Comparison of ENCODE assay signal across 18 cellular contexts in genomic region chr2:80364511-80365212, GRCh38.
"Had no signal": no experiment of that assay in that cellular context is flagged by ENCODE, and none has a peak within 500 bp of the region (broad histone marks: within the 10 kb centered on the region; RNA-seq: fewer than 3 reads in every experiment).

No MANE protein-coding gene starts in this region.

- H3K4me1 ChIP-seq: foreskin keratinocyte, parathyroid adenoma had no signal

- H3K79me2 ChIP-seq: parathyroid adenoma had no signal

- H2AFZ ChIP-seq: parathyroid adenoma had no signal

- H3K36me3 Mint-ChIP-seq: activated naive CD8-positive, alpha-beta T cell treated with anti-CD3 and anti-CD28 coated beads for 36 hours; brain; naive B cell; type B pancreatic cell had no signal

- H3K27me3 Mint-ChIP-seq: activated CD4-positive, alpha-beta T cell treated with anti-CD3 and anti-CD28 coated beads, Interleukin-2, amount 10 ng/mL, durations not matched to agents 7 days and 5 days; activated naive CD8-positive, alpha-beta T cell treated with anti-CD3 and anti-CD28 coated beads for 36 hours; naive B cell; stimulated activated naive CD8-positive, alpha-beta T cell treated with anti-CD3 and anti-CD28 coated beads, Interleukin-15, amount 100 ng/mL, for 72 hours had no signal

- DNase-seq: activated CD4-positive, alpha-beta T cell treated with anti-CD3 and anti-CD28 coated beads, Interleukin-2, amount 10 ng/mL, durations not matched to agents 7 days and 5 days; activated CD4-positive, CD25-positive, alpha-beta regulatory T cell; activated CD8-positive, alpha-beta memory T cell treated with anti-CD3 and anti-CD28 coated beads, Interleukin-2, amount 50 U/mL, for 48 hours; activated naive CD8-positive, alpha-beta T cell treated with anti-CD3 and anti-CD28 coated beads for 36 hours; cortex of kidney; effector CD8-positive, alpha-beta T cell; foreskin keratinocyte; head of caudate nucleus; left colon; mammary epithelial cell; naive B cell; stimulated activated CD4-positive, alpha-beta T cell treated with anti-CD3 and anti-CD28 coated beads, Interleukin-1b, Interleukin-23, amount 100 ng/mL, for 48 hours; stimulated activated naive CD8-positive, alpha-beta T cell treated with anti-CD3 and anti-CD28 coated beads, Interleukin-15, amount 100 ng/mL, for 72 hours had no signal

- H3K4me3 Mint-ChIP-seq: activated CD4-positive, alpha-beta T cell treated with anti-CD3 and anti-CD28 coated beads, Interleukin-2, amount 10 ng/mL, durations not matched to agents 7 days and 5 days; activated naive CD8-positive, alpha-beta T cell treated with anti-CD3 and anti-CD28 coated beads for 36 hours; naive B cell; stimulated activated naive CD8-positive, alpha-beta T cell treated with anti-CD3 and anti-CD28 coated beads, Interleukin-15, amount 100 ng/mL, for 72 hours; type B pancreatic cell had no signal

- H3K4me1 Mint-ChIP-seq: activated CD4-positive, alpha-beta T cell treated with anti-CD3 and anti-CD28 coated beads, Interleukin-2, amount 10 ng/mL, durations not matched to agents 7 days and 5 days; activated naive CD8-positive, alpha-beta T cell treated with anti-CD3 and anti-CD28 coated beads for 36 hours; naive B cell; stimulated activated naive CD8-positive, alpha-beta T cell treated with anti-CD3 and anti-CD28 coated beads, Interleukin-15, amount 100 ng/mL, for 72 hours had no signal

- FAIRE-seq: TTC549 had no signal

- H3K27ac ChIP-seq: foreskin keratinocyte, neutrophil, parathyroid adenoma had no signal

- H3K9me3 ChIP-seq: neutrophil had no signal

- ATAC-seq: foreskin keratinocyte; left colon; stimulated activated naive CD8-positive, alpha-beta T cell treated with anti-CD3 and anti-CD28 coated beads, Interleukin-15, amount 100 ng/mL, for 72 hours had no signal

- H3K9ac ChIP-seq: parathyroid adenoma had no signal

- H3K27me3 ChIP-seq: foreskin keratinocyte, neutrophil had no signal

- H3K9me3 Mint-ChIP-seq: activated naive CD8-positive, alpha-beta T cell treated with anti-CD3 and anti-CD28 coated beads for 36 hours; brain; naive B cell; type B pancreatic cell had no signal

- H3K36me3 ChIP-seq: neutrophil had no signal

- H3K27ac Mint-ChIP-seq: activated CD4-positive, alpha-beta T cell treated with anti-CD3 and anti-CD28 coated beads, Interleukin-2, amount 10 ng/mL, durations not matched to agents 7 days and 5 days; activated naive CD8-positive, alpha-beta T cell treated with anti-CD3 and anti-CD28 coated beads for 36 hours; type B pancreatic cell had no signal
